ENCODE assay signal across 1 cellular context in the genomic region with DNA sequence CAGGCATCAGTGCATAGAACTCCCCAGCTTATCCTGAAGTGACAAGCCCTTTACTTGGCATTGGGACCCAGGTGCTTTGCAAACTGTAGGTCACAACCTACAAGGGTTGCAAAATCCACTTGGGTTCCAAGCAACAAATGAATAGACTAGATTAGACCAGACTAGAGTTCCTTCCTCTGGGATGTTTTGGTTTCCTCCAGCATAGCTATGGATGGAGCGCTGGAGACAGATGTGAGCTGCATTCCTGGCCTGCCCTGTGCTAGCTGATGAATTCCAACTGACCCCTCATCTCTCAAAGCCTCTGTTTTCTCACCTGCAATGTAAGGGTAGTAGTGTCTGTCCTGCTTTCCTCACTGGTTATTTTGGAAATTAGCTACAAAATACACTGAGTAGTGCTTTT.
TF ChIP-seq lines count a peak whose summit lies in the region.

No MANE protein-coding gene starts in this region.

TF ChIP-seq in GM23338, 12 proteins besides CTCF, POLR2A, EP300 and RAD21 (continued from another document):
- TF ChIP-seq, protein P1, sequence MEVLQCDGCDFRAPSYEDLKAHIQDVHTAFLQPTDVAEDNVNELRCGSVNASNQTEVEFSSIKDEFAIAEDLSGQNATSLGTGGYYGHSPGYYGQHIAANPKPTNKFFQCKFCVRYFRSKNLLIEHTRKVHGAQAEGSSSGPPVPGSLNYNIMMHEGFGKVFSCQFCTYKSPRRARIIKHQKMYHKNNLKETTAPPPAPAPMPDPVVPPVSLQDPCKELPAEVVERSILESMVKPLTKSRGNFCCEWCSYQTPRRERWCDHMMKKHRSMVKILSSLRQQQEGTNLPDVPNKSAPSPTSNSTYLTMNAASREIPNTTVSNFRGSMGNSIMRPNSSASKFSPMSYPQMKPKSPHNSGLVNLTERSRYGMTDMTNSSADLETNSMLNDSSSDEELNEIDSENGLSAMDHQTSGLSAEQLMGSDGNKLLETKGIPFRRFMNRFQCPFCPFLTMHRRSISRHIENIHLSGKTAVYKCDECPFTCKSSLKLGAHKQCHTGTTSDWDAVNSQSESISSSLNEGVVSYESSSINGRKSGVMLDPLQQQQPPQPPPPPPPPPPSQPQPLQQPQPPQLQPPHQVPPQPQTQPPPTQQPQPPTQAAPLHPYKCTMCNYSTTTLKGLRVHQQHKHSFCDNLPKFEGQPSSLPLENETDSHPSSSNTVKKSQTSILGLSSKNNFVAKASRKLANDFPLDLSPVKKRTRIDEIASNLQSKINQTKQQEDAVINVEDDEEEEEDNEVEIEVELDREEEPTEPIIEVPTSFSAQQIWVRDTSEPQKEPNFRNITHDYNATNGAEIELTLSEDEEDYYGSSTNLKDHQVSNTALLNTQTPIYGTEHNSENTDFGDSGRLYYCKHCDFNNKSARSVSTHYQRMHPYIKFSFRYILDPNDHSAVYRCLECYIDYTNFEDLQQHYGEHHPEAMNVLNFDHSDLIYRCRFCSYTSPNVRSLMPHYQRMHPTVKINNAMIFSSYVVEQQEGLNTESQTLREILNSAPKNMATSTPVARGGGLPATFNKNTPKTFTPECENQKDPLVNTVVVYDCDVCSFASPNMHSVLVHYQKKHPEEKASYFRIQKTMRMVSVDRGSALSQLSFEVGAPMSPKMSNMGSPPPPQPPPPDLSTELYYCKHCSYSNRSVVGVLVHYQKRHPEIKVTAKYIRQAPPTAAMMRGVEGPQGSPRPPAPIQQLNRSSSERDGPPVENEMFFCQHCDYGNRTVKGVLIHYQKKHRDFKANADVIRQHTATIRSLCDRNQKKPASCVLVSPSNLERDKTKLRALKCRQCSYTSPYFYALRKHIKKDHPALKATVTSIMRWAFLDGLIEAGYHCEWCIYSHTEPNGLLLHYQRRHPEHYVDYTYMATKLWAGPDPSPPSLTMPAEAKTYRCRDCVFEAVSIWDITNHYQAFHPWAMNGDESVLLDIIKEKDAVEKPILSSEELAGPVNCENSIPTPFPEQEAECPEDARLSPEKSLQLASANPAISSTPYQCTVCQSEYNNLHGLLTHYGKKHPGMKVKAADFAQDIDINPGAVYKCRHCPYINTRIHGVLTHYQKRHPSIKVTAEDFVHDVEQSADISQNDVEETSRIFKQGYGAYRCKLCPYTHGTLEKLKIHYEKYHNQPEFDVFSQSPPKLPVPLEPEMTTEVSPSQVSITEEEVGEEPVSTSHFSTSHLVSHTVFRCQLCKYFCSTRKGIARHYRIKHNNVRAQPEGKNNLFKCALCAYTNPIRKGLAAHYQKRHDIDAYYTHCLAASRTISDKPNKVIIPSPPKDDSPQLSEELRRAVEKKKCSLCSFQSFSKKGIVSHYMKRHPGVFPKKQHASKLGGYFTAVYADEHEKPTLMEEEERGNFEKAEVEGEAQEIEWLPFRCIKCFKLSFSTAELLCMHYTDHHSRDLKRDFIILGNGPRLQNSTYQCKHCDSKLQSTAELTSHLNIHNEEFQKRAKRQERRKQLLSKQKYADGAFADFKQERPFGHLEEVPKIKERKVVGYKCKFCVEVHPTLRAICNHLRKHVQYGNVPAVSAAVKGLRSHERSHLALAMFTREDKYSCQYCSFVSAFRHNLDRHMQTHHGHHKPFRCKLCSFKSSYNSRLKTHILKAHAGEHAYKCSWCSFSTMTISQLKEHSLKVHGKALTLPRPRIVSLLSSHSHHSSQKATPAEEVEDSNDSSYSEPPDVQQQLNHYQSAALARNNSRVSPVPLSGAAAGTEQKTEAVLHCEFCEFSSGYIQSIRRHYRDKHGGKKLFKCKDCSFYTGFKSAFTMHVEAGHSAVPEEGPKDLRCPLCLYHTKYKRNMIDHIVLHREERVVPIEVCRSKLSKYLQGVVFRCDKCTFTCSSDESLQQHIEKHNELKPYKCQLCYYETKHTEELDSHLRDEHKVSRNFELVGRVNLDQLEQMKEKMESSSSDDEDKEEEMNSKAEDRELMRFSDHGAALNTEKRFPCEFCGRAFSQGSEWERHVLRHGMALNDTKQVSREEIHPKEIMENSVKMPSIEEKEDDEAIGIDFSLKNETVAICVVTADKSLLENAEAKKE (CRISPR knock-in tag; IDR thresholded peaks at IDR 0.05): no peak
- no peak for TF ChIP-seq ZNF114 (CRISPR knock-in tag; IDR thresholded peaks at IDR 0.05)
- TF ChIP-seq POLR2AphosphoS5 (IDR thresholded peaks at IDR 0.05; ENCODE audit: low read depth): no peak
